8 cellular contexts compared by ENCODE assay signal in the genomic region with DNA sequence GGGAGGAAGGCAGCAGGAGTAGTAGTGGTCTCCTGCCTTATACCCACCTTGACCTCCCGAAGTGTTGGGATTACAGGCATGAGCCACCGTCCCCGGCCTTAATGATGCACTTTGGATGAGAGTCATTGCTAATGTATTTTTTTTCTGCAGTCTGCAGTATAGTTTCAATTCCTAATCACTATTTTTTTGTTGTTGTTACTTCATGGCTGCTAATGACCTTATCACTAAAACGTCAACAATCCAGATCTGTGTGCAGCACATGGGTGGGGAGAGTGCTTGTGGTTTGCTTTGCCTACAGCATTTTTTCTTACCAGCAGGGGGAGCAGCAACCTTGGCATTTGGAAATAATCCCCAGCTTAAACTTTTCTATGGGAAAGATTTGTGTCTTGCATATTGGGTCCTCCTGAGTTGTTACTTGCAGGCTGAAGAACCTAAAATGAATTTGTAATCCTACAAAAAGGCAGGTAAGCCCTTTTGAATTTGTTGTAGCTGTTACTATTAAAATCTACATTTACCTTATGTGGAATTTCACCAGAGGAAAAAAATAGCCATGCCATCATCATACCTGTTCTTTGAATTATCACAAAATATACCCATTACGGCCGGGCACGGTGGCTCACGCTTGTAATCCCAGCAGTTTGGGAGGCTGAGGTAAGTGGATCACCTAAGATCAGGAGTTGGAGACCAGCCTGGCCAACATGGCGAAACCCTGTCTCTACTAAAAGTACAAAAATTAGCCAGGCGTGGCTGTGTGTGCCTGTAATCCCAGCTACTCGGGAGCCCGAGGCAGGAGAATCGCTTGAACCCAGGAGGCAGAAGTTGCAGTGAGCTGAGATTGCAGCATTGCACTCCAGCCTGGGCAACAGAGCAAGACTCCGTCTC. TPM values are rescaled to one million over a fixed set of nuclear protein-coding genes. Genes with fewer than 3 reads are reported as not detected.
DNase-seq lines count a peak whose midpoint lies in the region; ATAC-seq and TF ChIP-seq lines count a peak whose summit lies in the region.

No MANE protein-coding gene starts in this region.

- no peaks in the 10 kb centered on the region for H3K27me3 Mint-ChIP-seq in naive thymus-derived CD4-positive, alpha-beta T cell

- peak; percentile 95 for TF ChIP-seq CTCF in epithelial cell of esophagus (IDR thresholded peaks at IDR 0.05; ENCODE audit: insufficient read depth, low read depth, low read length, missing control alignments)

- peaks cover 25 to 56% (median 42%) of the 10 kb centered on the region in 7 donors for H3K4me1 Mint-ChIP-seq in naive thymus-derived CD4-positive, alpha-beta T cell

- intact Hi-C loops in naive thymus-derived CD4-positive, alpha-beta T cell (cut with micrococcal nuclease): loop anchor here (1.0 to 10.0 kb wide), 13 partner anchors 10 to 328 kb away; a partner anchor contains a TSS

- peaks cover 0 to under 1% (median 0%) of the 10 kb centered on the region in 11 donors for H3K9me3 Mint-ChIP-seq in naive thymus-derived CD4-positive, alpha-beta T cell

- H3K36me3 ChIP-seq in naive thymus-derived CD4-positive, alpha-beta T cell (ENCODE audit: control insufficient read depth in 2 of 3, insufficient read depth in 3 of 3, low read length in 3 of 3): no peaks in the 10 kb centered on the region

- H3K4me3 ChIP-seq in epithelial cell of esophagus (ENCODE audit: low read length): no peak overlapping the region
- H3K4me3 ChIP-seq in naive thymus-derived CD4-positive, alpha-beta T cell (ENCODE audit: low read length): no peak overlapping the region

- no peaks in the 10 kb centered on the region for H3K36me3 Mint-ChIP-seq in naive thymus-derived CD4-positive, alpha-beta T cell

- peaks cover 15 to 31% of the 10 kb centered on the region in 2 donors for H3K4me1 ChIP-seq in naive thymus-derived CD4-positive, alpha-beta T cell (ENCODE audit: control insufficient read depth in 2 of 2, insufficient read depth in 2 of 2, low read length in 2 of 2)

- no peaks in the 10 kb centered on the region for H3K9me3 ChIP-seq in naive thymus-derived CD4-positive, alpha-beta T cell (ENCODE audit: control insufficient read depth in 2 of 3, low read length in 3 of 3)

- CTCF ChIA-PET in naive thymus-derived CD4-positive, alpha-beta T cell (lab: Charles Lee): interaction anchor here (0.6 to 3.6 kb wide), 37 partner anchors 9 to 289 kb away, joined by 3 to 28 read pairs (median 5); a partner anchor contains a TSS

- H3K27me3 ChIP-seq in naive thymus-derived CD4-positive, alpha-beta T cell (ENCODE audit: control insufficient read depth in 2 of 2, insufficient read depth in 2 of 2, low read length in 2 of 2): no peaks in the 10 kb centered on the region

- ATAC-seq in GM18517 (IDR thresholded peaks at IDR 0.05; ENCODE audit: unreplicated experiment): peak; percentile 70
- ATAC-seq in HG03432 (IDR thresholded peaks at IDR 0.05; ENCODE audit: unreplicated experiment): peak; percentile 76
- ATAC-seq in naive thymus-derived CD4-positive, alpha-beta T cell: peak; percentile 94

- peak overlapping the region in 7 of 10 donors; percentile 1 to 73 (median 33) for H3K4me3 Mint-ChIP-seq in naive thymus-derived CD4-positive, alpha-beta T cell

- peak overlapping the region; percentile 42 for H3K27ac ChIP-seq in naive thymus-derived CD4-positive, alpha-beta T cell (ENCODE audit: low read depth, low read length)

- POLR2A ChIA-PET in naive thymus-derived CD4-positive, alpha-beta T cell (lab: Charles Lee): interaction anchor here (0.6 to 3.7 kb wide), 24 partner anchors 24 to 164 kb away, joined by 3 to 35 read pairs (median 6); a partner anchor contains a TSS

- peak overlapping the region; percentile 5 to 85 (median 80) for H3K27ac Mint-ChIP-seq in naive thymus-derived CD4-positive, alpha-beta T cell

- peak; percentile 84 for DNase-seq in AG08395 (ENCODE audit: low spot score)
- peak; percentile 27 for DNase-seq in NOMO-1 treated with DMSO at 0.1 percent for 48 hours (lab: John Stamatoyannopoulos, UW; ENCODE audit: unreplicated experiment)
- DNase-seq in activated CD8-positive, alpha-beta memory T cell treated with anti-CD3 and anti-CD28 coated beads, Interleukin-2, amount 50 U/mL, for 24 hours (ENCODE audit: extremely low read depth): peak; percentile 69
- peak; percentile 72 for DNase-seq in epithelial cell of esophagus (ENCODE audit: low read depth)
- DNase-seq in naive thymus-derived CD4-positive, alpha-beta T cell: peak; percentile 46 to 86 (median 80)
- DNase-seq in stimulated activated naive CD4-positive, alpha-beta T cell treated with Interleukin-2 at 50 U/mL for 16 hours (lab: John Stamatoyannopoulos, UW): peak; percentile 71

RNA-seq across cellular contexts. Expression of a gene that starts 6.3 kb away (rescaled TPM):
- 10 to 100 TPM in 3 of 5 experiments, 1 to 10 TPM in 2; 5.8 to 18.5 (median 14.2) TPM for total RNA-seq in naive thymus-derived CD4-positive, alpha-beta T cell
- 10 to 100 TPM; 13.5 to 20.5 TPM for polyA plus RNA-seq in naive thymus-derived CD4-positive, alpha-beta T cell

RNA-seq across cellular contexts. Expression of a gene that starts 17.1 kb away (rescaled TPM):
- total RNA-seq in naive thymus-derived CD4-positive, alpha-beta T cell: not detected
- polyA plus RNA-seq in naive thymus-derived CD4-positive, alpha-beta T cell: under 1 TPM in 1 of 2 donors, not detected in 1; 0.07 TPM

RNA-seq across cellular contexts. Expression of a gene that starts 31.7 kb away (rescaled TPM):
- 100 to 1,000 TPM; 278 to 481 (median 324) TPM for total RNA-seq in naive thymus-derived CD4-positive, alpha-beta T cell
- 100 to 1,000 TPM; 183 to 245 TPM for polyA plus RNA-seq in naive thymus-derived CD4-positive, alpha-beta T cell

RNA-seq across cellular contexts. Expression of a gene that starts 40.1 kb away (rescaled TPM):
- 100 to 1,000 TPM in 1 of 5 experiments, 10 to 100 TPM in 1, 1 to 10 TPM in 3; 5.1 to 110 (median 5.5) TPM for total RNA-seq in naive thymus-derived CD4-positive, alpha-beta T cell
- 1 to 10 TPM; 2.2 to 4.7 TPM for polyA plus RNA-seq in naive thymus-derived CD4-positive, alpha-beta T cell

Comparison
In these comparisons a context has a peak if more than half of its experiments do, and no peak if none do; other contexts are left out.
1. DNase-seq: peak in every context shown above with its lines; median percentile 84 in AG08395; 80 in naive thymus-derived CD4-positive, alpha-beta T cell; 72 in epithelial cell of esophagus; 71 in stimulated activated naive CD4-positive, alpha-beta T cell treated with Interleukin-2 at 50 U/mL for 16 hours; 69 in activated CD8-positive, alpha-beta memory T cell treated with anti-CD3 and anti-CD28 coated beads, Interleukin-2, amount 50 U/mL, for 24 hours; 27 in NOMO-1 treated with DMSO at 0.1 percent for 48 hours.